ENCODE assay signal across 9 cellular contexts in genomic region chr13:77415253-77416127, GRCh38.
A peak's percentile ranks its signal among the peaks of the same experiment; 100 is the strongest.
DNase-seq lines count a peak whose midpoint lies in the region; ATAC-seq and TF ChIP-seq lines count a peak whose summit lies in the region.
"Had no signal": no experiment of that assay in that cellular context is flagged by ENCODE, and none has a peak within 500 bp of the region (broad histone marks: within the 10 kb centered on the region; RNA-seq: fewer than 3 reads in every experiment).

No MANE protein-coding gene starts in this region.

- no peaks in the 10 kb centered on the region for H3K4me1 ChIP-seq in upper lobe of left lung

- TF ChIP-seq CTCF in upper lobe of left lung (IDR thresholded peaks at IDR 0.05) = no peak

- H3K27me3 ChIP-seq in upper lobe of left lung = no peaks in the 10 kb centered on the region

- WGBS in upper lobe of left lung, 2 donors = 91 to 92% methylated on average over 1 of the region's 1 CpG

- TF ChIP-seq POLR2A in upper lobe of left lung (IDR thresholded peaks at IDR 0.05) = no peak

- no peak for DNase-seq in activated T-cell treated with anti-CD3 and anti-CD28 coated beads, Interleukin-2, amount 50 U/mL, for 72 hours
- DNase-seq in activated T-cell treated with anti-CD3 and anti-CD28 coated beads, Interleukin-2, amount 50 U/mL, for 48 hours = no peak
- DNase-seq in NOMO-1 treated with DMSO at 0.1 percent for 48 hours (lab: John Stamatoyannopoulos, UW; ENCODE audit: unreplicated experiment) (peak; percentile 16), upper lobe of left lung (no peak), 8988T (no peak), HuH-7.5 (ENCODE audit: low spot score) (no peak)
- DNase-seq in activated CD4-positive, CD25-positive, alpha-beta regulatory T cell (lab: John Stamatoyannopoulos, UW) = no peak
- DNase-seq: effector CD4-positive, alpha-beta T cell had no signal

- no peaks in the 10 kb centered on the region for H3K27me3 Mint-ChIP-seq in activated T-cell treated with anti-CD3 and anti-CD28 coated beads, Interleukin-2, amount 50 U/mL, for 72 hours (ENCODE audit: low read depth)

- TF ChIP-seq EP300 in upper lobe of left lung (IDR thresholded peaks at IDR 0.05) = no peak

- no peaks in the 10 kb centered on the region for H3K4me1 Mint-ChIP-seq in activated T-cell treated with anti-CD3 and anti-CD28 coated beads, Interleukin-2, amount 50 U/mL, for 72 hours (ENCODE audit: low read depth)

- no peaks in the 10 kb centered on the region for H3K9me3 ChIP-seq in upper lobe of left lung

- no peaks in the 10 kb centered on the region for H3K36me3 ChIP-seq in upper lobe of left lung

- no peak overlapping the region for H3K27ac ChIP-seq in upper lobe of left lung

- ATAC-seq in activated T-cell treated with anti-CD3 and anti-CD28 coated beads, Interleukin-2, amount 50 U/mL, for 72 hours (replicated peaks in 1 of 2) = peak; percentile 38 to 50
- ATAC-seq in HG02759 (IDR thresholded peaks at IDR 0.05; ENCODE audit: unreplicated experiment) (peak; percentile 82), upper lobe of left lung (ENCODE audit: low FRiP score in 2 of 2) (peak; percentile 12 to 19)

- H3K27ac Mint-ChIP-seq in activated T-cell treated with anti-CD3 and anti-CD28 coated beads, Interleukin-2, amount 50 U/mL, for 72 hours = no peak overlapping the region

- H3K4me3 Mint-ChIP-seq in activated T-cell treated with anti-CD3 and anti-CD28 coated beads, Interleukin-2, amount 50 U/mL, for 72 hours = no peak overlapping the region

- H3K4me3 ChIP-seq in upper lobe of left lung = no peak overlapping the region

- H3K36me3 Mint-ChIP-seq in activated T-cell treated with anti-CD3 and anti-CD28 coated beads, Interleukin-2, amount 50 U/mL, for 72 hours (ENCODE audit: insufficient read depth in 2 of 2) = no peaks in the 10 kb centered on the region

- H3K9me3 Mint-ChIP-seq in activated T-cell treated with anti-CD3 and anti-CD28 coated beads, Interleukin-2, amount 50 U/mL, for 72 hours = no peaks in the 10 kb centered on the region

Comparison
In these comparisons a context has a peak if more than half of its experiments do, and no peak if none do; other contexts are left out.
1. ATAC-seq: peak in every context shown above with its lines; median percentile 82 in HG02759; 44 in activated T-cell treated with anti-CD3 and anti-CD28 coated beads, Interleukin-2, amount 50 U/mL, for 72 hours; 16 in upper lobe of left lung.